ENCODE assay signal across 8 cellular contexts in the genomic region with DNA sequence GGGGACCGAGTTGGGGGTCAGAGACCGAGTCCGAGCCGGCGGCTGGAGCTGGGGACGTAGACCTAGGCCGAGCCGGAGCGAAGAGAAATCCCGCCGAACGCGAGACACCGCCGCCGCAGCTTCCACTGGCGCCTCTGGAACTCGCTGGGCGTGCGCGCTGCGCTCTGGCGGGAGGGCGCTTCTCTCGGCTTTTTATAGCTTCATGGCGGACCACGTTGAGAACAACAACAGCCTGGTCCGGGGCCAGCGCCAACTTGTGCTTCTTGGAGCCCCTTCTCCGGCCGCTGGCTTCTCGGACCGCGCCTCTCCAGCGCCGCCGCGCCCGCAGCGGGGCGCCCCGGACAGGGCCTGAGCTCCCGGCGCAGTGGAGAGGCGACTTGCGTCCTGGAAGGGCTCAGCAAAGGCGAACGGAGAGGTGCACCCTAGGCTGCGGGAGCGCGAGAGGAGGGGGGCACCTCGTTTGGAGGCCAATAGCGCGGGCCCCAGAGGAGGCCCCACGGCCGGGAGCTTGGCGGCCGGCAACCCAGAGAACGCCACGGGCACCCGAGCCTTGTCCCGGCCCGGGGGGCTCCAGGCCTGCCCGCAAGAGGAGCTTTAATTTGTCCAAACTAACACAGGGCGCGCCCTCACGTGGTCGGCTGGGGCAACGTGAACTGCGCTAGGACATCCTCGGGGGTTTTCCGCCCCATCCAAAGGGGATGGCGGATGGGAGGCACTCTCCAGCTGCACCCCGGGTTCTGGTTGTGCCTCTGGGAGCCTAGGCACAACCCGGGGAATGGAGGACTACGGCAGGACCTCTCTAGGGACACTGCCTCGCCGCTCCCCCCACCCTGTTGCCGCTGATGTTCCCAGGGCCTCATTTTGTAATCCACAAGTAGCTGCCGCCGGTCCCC.
DNase-seq lines count a peak whose midpoint lies in the region; ATAC-seq lines count a peak whose summit lies in the region.

No MANE protein-coding gene starts in this region.

- peaks cover 2% of the 10 kb centered on the region for H3K27me3 Mint-ChIP-seq in T-helper 2 cell treated with Interferon-gamma antibody and Interleukin-4, amounts not matched to agents 5 μg/mL and 100 μg/mL, for 36 hours (ENCODE audit: low read depth)

- H3K27ac Mint-ChIP-seq in T-helper 2 cell treated with Interferon-gamma antibody and Interleukin-4, amounts not matched to agents 5 μg/mL and 100 μg/mL, for 36 hours, result peak overlapping the region; percentile 83

- ATAC-seq in GM21825 (IDR thresholded peaks at IDR 0.05; ENCODE audit: unreplicated experiment) (peak; percentile 33), GM21526 (IDR thresholded peaks at IDR 0.05; ENCODE audit: low FRiP score, unreplicated experiment) (no peak)

- peaks cover 7% of the 10 kb centered on the region for H3K36me3 Mint-ChIP-seq in T-helper 2 cell treated with Interferon-gamma antibody and Interleukin-4, amounts not matched to agents 5 μg/mL and 100 μg/mL, for 36 hours (ENCODE audit: low read depth)

- H3K4me1 Mint-ChIP-seq in T-helper 2 cell treated with Interferon-gamma antibody and Interleukin-4, amounts not matched to agents 5 μg/mL and 100 μg/mL, for 36 hours (ENCODE audit: low read depth), result peaks cover 25% of the 10 kb centered on the region

- no peaks in the 10 kb centered on the region for H3K9me3 Mint-ChIP-seq in T-helper 2 cell treated with Interferon-gamma antibody and Interleukin-4, amounts not matched to agents 5 μg/mL and 100 μg/mL, for 36 hours

- peak; percentile 36 for DNase-seq in DMS 273 treated with DMSO at 0.1 percent for 48 hours (lab: John Stamatoyannopoulos, UW)
- DNase-seq in NCI-H1105 (lab: John Stamatoyannopoulos, UW), result peak; percentile 90
- DNase-seq in T-helper 2 cell treated with Interferon-gamma antibody and Interleukin-4, amounts not matched to agents 5 μg/mL and 100 μg/mL, for 36 hours (ENCODE audit: low spot score), result peak; percentile 88
- DNase-seq in anterior cingulate cortex (lab: John Stamatoyannopoulos, UW), result peak; percentile 41 to 92 (median 79)
- DNase-seq in hepatic stellate cell (ENCODE audit: low spot score), result peak; percentile 89
- peak; percentile 94 for DNase-seq in retina

- H3K4me3 Mint-ChIP-seq in T-helper 2 cell treated with Interferon-gamma antibody and Interleukin-4, amounts not matched to agents 5 μg/mL and 100 μg/mL, for 36 hours, result peak overlapping the region; percentile 97

Comparison
In these comparisons a context has a peak if more than half of its experiments do, and no peak if none do; other contexts are left out.
1. DNase-seq: peak in every context shown above with its lines; median percentile 94 in retina; 90 in NCI-H1105; 89 in hepatic stellate cell; 88 in T-helper 2 cell treated with Interferon-gamma antibody and Interleukin-4, amounts not matched to agents 5 μg/mL and 100 μg/mL, for 36 hours; 79 in anterior cingulate cortex; 36 in DMS 273 treated with DMSO at 0.1 percent for 48 hours.